In the genomic region with DNA sequence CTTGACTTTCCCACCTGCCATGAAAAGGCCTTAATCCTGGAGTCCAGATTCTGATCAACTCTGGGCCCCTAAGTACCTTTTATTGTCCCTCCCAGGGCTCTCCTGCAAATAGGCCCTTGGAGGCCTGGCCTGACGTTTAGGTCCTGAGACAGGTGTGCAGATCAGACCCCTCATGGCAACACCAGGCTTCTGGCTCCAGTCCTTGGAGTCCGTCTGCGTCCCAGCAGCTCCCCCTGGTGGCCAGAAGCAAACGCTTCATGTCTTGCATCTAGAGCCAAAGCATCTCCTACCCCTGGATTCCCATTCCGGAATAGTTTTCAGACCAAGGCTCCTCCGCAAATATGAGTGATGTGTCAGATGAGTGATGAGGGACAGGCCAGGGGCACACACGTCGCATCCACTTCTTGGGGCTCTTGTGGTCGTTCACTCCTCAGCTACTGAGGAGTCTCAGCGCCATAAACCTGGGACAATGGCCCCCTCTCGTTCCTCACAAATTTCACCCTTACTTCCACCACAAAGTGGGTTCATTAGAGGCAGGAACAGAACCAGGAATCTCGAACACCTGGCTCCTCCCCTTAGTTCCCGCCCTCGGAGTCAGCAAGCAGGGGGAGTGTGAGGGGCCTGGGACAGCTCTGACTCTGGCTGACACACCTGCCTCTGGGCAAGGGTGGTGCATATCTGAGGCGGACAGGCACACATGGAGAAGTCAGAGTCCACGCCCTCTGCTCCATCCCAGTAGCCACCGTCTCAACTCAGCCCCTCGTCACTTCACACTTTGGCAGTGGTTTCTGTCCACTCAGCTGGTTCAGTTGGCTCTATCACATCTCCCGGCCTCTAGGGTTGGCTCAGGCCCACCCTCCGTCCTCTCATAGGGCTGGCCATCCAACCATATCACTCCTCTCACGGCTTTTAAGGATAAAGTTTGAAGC, we compare ENCODE assay signal across 8 cellular contexts.
A peak's percentile ranks its signal among the peaks of the same experiment; 100 is the strongest.
DNase-seq lines count a peak whose midpoint lies in the region; ATAC-seq and TF ChIP-seq lines count a peak whose summit lies in the region.

No MANE protein-coding gene starts in this region.

- DNase-seq in DMS79 (lab: John Stamatoyannopoulos, UW), result peak; percentile 80
- peak; percentile 82 for DNase-seq in HPDE6-E6E7 (ENCODE audit: extremely low spot score)
- DNase-seq in NCI-H774 (lab: John Stamatoyannopoulos, UW), result peak; percentile 90
- peak; percentile 84 for DNase-seq in activated CD8-positive, alpha-beta T cell treated with anti-CD3 and anti-CD28 coated beads, Interleukin-2, amount 10 ng/mL, durations not matched to agents 7 days and 5 days
- peak; percentile 77 for DNase-seq in effector CD8-positive, alpha-beta T cell (lab: John Stamatoyannopoulos, UW)
- DNase-seq in lung microvascular endothelial cell (ENCODE audit: low read depth in 2 of 2), result peak; percentile 85 to 88
- peak; percentile 49 for DNase-seq in stimulated activated CD8-positive, alpha-beta memory T cell treated with anti-CD3 and anti-CD28 coated beads, Interleukin-12 subunit alpha, Interleukin-12 subunit beta, amount 100 ng/mL, for 24 hours (ENCODE audit: extremely low read depth)

- H3K27me3 Mint-ChIP-seq in activated CD8-positive, alpha-beta T cell treated with anti-CD3 and anti-CD28 coated beads, Interleukin-2, amount 10 ng/mL, durations not matched to agents 7 days and 5 days (ENCODE audit: low read depth), result no peaks in the 10 kb centered on the region

- H3K27ac Mint-ChIP-seq in activated CD8-positive, alpha-beta T cell treated with anti-CD3 and anti-CD28 coated beads, Interleukin-2, amount 10 ng/mL, durations not matched to agents 7 days and 5 days, result no peak overlapping the region

- no peaks in the 10 kb centered on the region for H3K9me3 Mint-ChIP-seq in activated CD8-positive, alpha-beta T cell treated with anti-CD3 and anti-CD28 coated beads, Interleukin-2, amount 10 ng/mL, durations not matched to agents 7 days and 5 days (ENCODE audit: insufficient read depth)

- peak; percentile 76 for ATAC-seq in activated CD8-positive, alpha-beta T cell treated with anti-CD3 and anti-CD28 coated beads, Interleukin-2, amount 10 ng/mL, durations not matched to agents 7 days and 5 days
- no peak for ATAC-seq in GM18505 (IDR thresholded peaks at IDR 0.05; ENCODE audit: unreplicated experiment)

- TF ChIP-seq POLR2A in GM18505 (IDR thresholded peaks at IDR 0.05; ENCODE audit: borderline replicate concordance, extremely low read depth, insufficient read depth, insufficient read length), result no peak

- H3K36me3 Mint-ChIP-seq in activated CD8-positive, alpha-beta T cell treated with anti-CD3 and anti-CD28 coated beads, Interleukin-2, amount 10 ng/mL, durations not matched to agents 7 days and 5 days (ENCODE audit: low read depth), result no peaks in the 10 kb centered on the region

- POLR2A ChIA-PET in activated CD8-positive, alpha-beta T cell treated with anti-CD3 and anti-CD28 coated beads, Interleukin-2, amount 10 ng/mL, durations not matched to agents 7 days and 5 days (lab: Charles Lee), result interaction anchor here (0.9 kb wide), 1 partner anchor 476 kb away, joined by 3 read pairs; no protein-coding TSS in a partner anchor

- CTCF ChIA-PET in activated CD8-positive, alpha-beta T cell treated with anti-CD3 and anti-CD28 coated beads, Interleukin-2, amount 10 ng/mL, durations not matched to agents 7 days and 5 days (lab: Charles Lee), result interaction anchor here (0.7 to 7.9 kb wide), 25 partner anchors 9 to 529 kb away, joined by 3 to 243 read pairs (median 5); no protein-coding TSS in a partner anchor

- no peak overlapping the region for H3K4me3 Mint-ChIP-seq in activated CD8-positive, alpha-beta T cell treated with anti-CD3 and anti-CD28 coated beads, Interleukin-2, amount 10 ng/mL, durations not matched to agents 7 days and 5 days

- H3K4me1 Mint-ChIP-seq in activated CD8-positive, alpha-beta T cell treated with anti-CD3 and anti-CD28 coated beads, Interleukin-2, amount 10 ng/mL, durations not matched to agents 7 days and 5 days (ENCODE audit: low read depth), result no peaks in the 10 kb centered on the region
